ENCODE assay signal across 13 cellular contexts in genomic region chr12:70691018-70691672, GRCh38. TPM values are rescaled to one million over a fixed set of nuclear protein-coding genes. Genes with fewer than 3 reads are reported as not detected.
DNase-seq lines count a peak whose midpoint lies in the region; ATAC-seq, FAIRE-seq and TF ChIP-seq lines count a peak whose summit lies in the region.
"Had no signal": no experiment of that assay in that cellular context is flagged by ENCODE, and none has a peak within 500 bp of the region (broad histone marks: within the 10 kb centered on the region; RNA-seq: fewer than 3 reads in every experiment).

No MANE protein-coding gene starts in this region.

- no peak overlapping the region for H3K4me3 ChIP-seq in liver (ENCODE audit: low read depth in 1 of 3, low read length in 3 of 3)
- no peak overlapping the region for H3K4me3 ChIP-seq in HepG2 (replicated peaks in 1 of 3; ENCODE audit: insufficient read depth in 1 of 3, low read depth in 2 of 3, low read length in 3 of 3)
- no peak overlapping the region for H3K4me3 ChIP-seq in cardiac fibroblast (replicated peaks in 1 of 2; ENCODE audit: low read depth in 2 of 2, low read length in 2 of 2)
- H3K4me3 ChIP-seq in lower lobe of right lung = no peak overlapping the region

- 73% methylated on average over 5 of the region's 5 CpGs for WGBS in liver
- WGBS in HepG2 (ENCODE audit: low lambda C conversion rate) = 20% methylated on average over 5 of the region's 5 CpGs

- no peak overlapping the region for H3K4me2 ChIP-seq in HepG2 (ENCODE audit: low read depth, low read length)

- ATAC-seq in HepG2 (no peak), lower lobe of right lung (peak; percentile 81 to 94), HG03196 (IDR thresholded peaks at IDR 0.05; ENCODE audit: unreplicated experiment) (no peak)
- ATAC-seq in CD4-positive, alpha-beta T cell (ENCODE audit: poor library complexity) = no peak

- no peaks in the 10 kb centered on the region for H3K4me1 ChIP-seq in liver (ENCODE audit: control insufficient read depth in 4 of 4, insufficient read depth in 4 of 4, low read length in 3 of 4)
- no peaks in the 10 kb centered on the region for H3K4me1 ChIP-seq in HepG2 (ENCODE audit: insufficient read depth, low read length)
- peaks cover 8% of the 10 kb centered on the region for H3K4me1 ChIP-seq in lower lobe of right lung

- H3K36me3 ChIP-seq in liver (ENCODE audit: control insufficient read depth in 4 of 4, insufficient read depth in 3 of 4, low read depth in 1 of 4, low read length in 3 of 4) (no peaks in the 10 kb centered on the region), HepG2 (replicated peaks in 1 of 2; ENCODE audit: control insufficient read depth in 1 of 2, insufficient read depth in 2 of 2, low read length in 2 of 2) (no peaks in the 10 kb centered on the region), lower lobe of right lung (no peaks in the 10 kb centered on the region)

- no peaks in the 10 kb centered on the region for H3K36me3 Mint-ChIP-seq in CD4-positive, alpha-beta T cell (ENCODE audit: low read depth)

- no peak for TF ChIP-seq POLR2A in HepG2 (IDR thresholded peaks at IDR 0.05; ENCODE audit: insufficient read depth in 1 of 2, low read depth in 2 of 2, low read length in 2 of 2)

- POLR2A ChIA-PET in HepG2 (lab: Yijun Ruan, JAX) = no interaction called here
- POLR2A ChIA-PET in CD4-positive, alpha-beta T cell (lab: Charles Lee) = no interaction called here

- intact Hi-C loops in HepG2 (cut with micrococcal nuclease; ENCODE audit: unreplicated experiment) (no loop called here), lower lobe of right lung (cut with DNase I) (no loop called here)
- intact Hi-C loops in CD4-positive, alpha-beta T cell (cut with DNase I, micrococcal nuclease) = no loop called here

- no peaks in the 10 kb centered on the region for H3K79me2 ChIP-seq in HepG2 (ENCODE audit: insufficient read depth, low read length)

- peak in 1 of 2 donors; percentile 16 for TF ChIP-seq RAD21 in liver (IDR thresholded peaks at IDR 0.05)
- no peak for TF ChIP-seq RAD21 in HepG2 (CRISPR knock-in tag; IDR thresholded peaks at IDR 0.05)

- no peak for DNase-seq in HepG2 (ENCODE audit: low spot score)
- peak; percentile 64 to 76 for DNase-seq in cardiac fibroblast (ENCODE audit: low read depth in 2 of 2)
- DNase-seq in lower lobe of right lung = no peak
- DNase-seq in putamen (ENCODE audit: low spot score) = no peak
- DNase-seq in dedifferentiated amniotic fluid mesenchymal stem cell (ENCODE audit: extremely low spot score) = no peak
- no peak for DNase-seq in CD4-positive, alpha-beta T cell
- DNase-seq: activated CD4-positive, alpha-beta memory T cell treated with anti-CD3 and anti-CD28 coated beads, Interleukin-2, amount 10 ng/mL, durations not matched to agents 7 days and 5 days; H9; NCI-H1930; OCI-M1 had no signal

- no peaks in the 10 kb centered on the region for H3K27me3 Mint-ChIP-seq in CD4-positive, alpha-beta T cell
- H3K27me3 Mint-ChIP-seq: activated CD4-positive, alpha-beta memory T cell treated with anti-CD3 and anti-CD28 coated beads, Interleukin-2, amount 10 ng/mL, durations not matched to agents 7 days and 5 days had no signal

- TF ChIP-seq EP300 in HepG2 (IDR thresholded peaks at IDR 0.05; ENCODE audit: low read depth in 2 of 2, low read length in 2 of 2) (no peak), HepG2 (CRISPR knock-in tag; IDR thresholded peaks at IDR 0.05; ENCODE audit: borderline replicate concordance) (no peak)

- in situ Hi-C loops in HepG2 (cut with HindIII; ENCODE audit: extremely low pct_ligation_motif_present, low pct_unique_long_range_greater_than_20kb) = no loop called here

- H3K9me3 ChIP-seq in liver (ENCODE audit: control insufficient read depth in 4 of 4, low read length in 3 of 4) = no peaks in the 10 kb centered on the region
- no peaks in the 10 kb centered on the region for H3K9me3 ChIP-seq in HepG2 (ENCODE audit: low read length)
- H3K9me3 ChIP-seq in lower lobe of right lung = no peaks in the 10 kb centered on the region
- no peaks in the 10 kb centered on the region for H3K9me3 ChIP-seq in CD4-positive, alpha-beta T cell (ENCODE audit: control insufficient read depth, low read length)

- no TSS peak for BruUV-seq in HepG2 (replicated peaks; lab: Mats Ljungman, UMichigan)

- no peak for TF ChIP-seq CTCF in liver (IDR thresholded peaks at IDR 0.05; ENCODE audit: low read depth, low read length, missing input control)
- TF ChIP-seq CTCF in HepG2 (CRISPR knock-in tag; IDR thresholded peaks at IDR 0.05) = no peak
- TF ChIP-seq CTCF in cardiac fibroblast (IDR thresholded peaks at IDR 0.05; ENCODE audit: low read depth, low read length) = no peak
- TF ChIP-seq CTCF in lower lobe of right lung (IDR thresholded peaks at IDR 0.05) = no peak
- TF ChIP-seq CTCF in CD4-positive, alpha-beta T cell (IDR thresholded peaks at IDR 0.05) = no peak

- CTCF ChIA-PET in HepG2 (lab: Yijun Ruan, JAX; ENCODE audit: low intra/inter-chr PET ratio, low total read pairs) = no interaction called here
- CTCF ChIA-PET in CD4-positive, alpha-beta T cell (lab: Charles Lee) = no interaction called here

- H3K27ac ChIP-seq in liver (ENCODE audit: low read depth in 1 of 2, low read length in 2 of 2) (peak overlapping the region; percentile 16 to 59), HepG2 (ENCODE audit: extremely low read length, insufficient read depth, low read length) (no peak overlapping the region), lower lobe of right lung (no peak overlapping the region)
- no peak overlapping the region for H3K27ac ChIP-seq in CD4-positive, alpha-beta T cell (ENCODE audit: low read depth, low read length)

- H3K9ac ChIP-seq in liver (ENCODE audit: low read depth in 1 of 2, low read length in 2 of 2) = no peak overlapping the region
- no peak overlapping the region for H3K9ac ChIP-seq in HepG2 (ENCODE audit: insufficient read depth, low read depth, low read length)

- FAIRE-seq in HepG2 (lab: Jason Lieb, UNC) = no peak

- H3K4me3 Mint-ChIP-seq in CD4-positive, alpha-beta T cell = no peak overlapping the region
- H3K4me3 Mint-ChIP-seq: activated CD4-positive, alpha-beta memory T cell treated with anti-CD3 and anti-CD28 coated beads, Interleukin-2, amount 10 ng/mL, durations not matched to agents 7 days and 5 days; H9; neural crest cell had no signal

- no peaks in the 10 kb centered on the region for H3K4me1 Mint-ChIP-seq in CD4-positive, alpha-beta T cell (ENCODE audit: low read depth)
- H3K4me1 Mint-ChIP-seq: activated CD4-positive, alpha-beta memory T cell treated with anti-CD3 and anti-CD28 coated beads, Interleukin-2, amount 10 ng/mL, durations not matched to agents 7 days and 5 days had no signal

- no peaks in the 10 kb centered on the region for H4K20me1 ChIP-seq in HepG2 (ENCODE audit: insufficient read depth, low read length)

- no peak overlapping the region for H3K27ac Mint-ChIP-seq in CD4-positive, alpha-beta T cell
- H3K27ac Mint-ChIP-seq: activated CD4-positive, alpha-beta memory T cell treated with anti-CD3 and anti-CD28 coated beads, Interleukin-2, amount 10 ng/mL, durations not matched to agents 7 days and 5 days; H9 had no signal

- no peaks in the 10 kb centered on the region for H3K9me3 Mint-ChIP-seq in CD4-positive, alpha-beta T cell
- H3K9me3 Mint-ChIP-seq: activated CD4-positive, alpha-beta memory T cell treated with anti-CD3 and anti-CD28 coated beads, Interleukin-2, amount 10 ng/mL, durations not matched to agents 7 days and 5 days; H9; neural crest cell had no signal

- H2AFZ ChIP-seq in HepG2 (ENCODE audit: low read length) = no peak overlapping the region

- peaks cover 0 to 2% (median 0%) of the 10 kb centered on the region in 4 donors for H3K27me3 ChIP-seq in liver (ENCODE audit: control insufficient read depth in 4 of 4, insufficient read depth in 4 of 4, low read length in 3 of 4)
- no peaks in the 10 kb centered on the region; a peak in 1 of 5 replicates for H3K27me3 ChIP-seq in HepG2 (ENCODE audit: control insufficient read depth in 1 of 2, insufficient read depth in 2 of 2, low read length in 2 of 2)
- no peaks in the 10 kb centered on the region for H3K27me3 ChIP-seq in lower lobe of right lung (ENCODE audit: low read depth)
- no peaks in the 10 kb centered on the region for H3K27me3 ChIP-seq in CD4-positive, alpha-beta T cell (ENCODE audit: control insufficient read depth, insufficient read depth, low read length)

TF ChIP-seq in liver, 16 proteins besides CTCF, POLR2A, EP300 and RAD21 (continues in another document):
- TF ChIP-seq NR2F2 (IDR thresholded peaks at IDR 0.05) = peak; percentile 90
- TF ChIP-seq SP1 (IDR thresholded peaks at IDR 0.05) = peak; percentile 66
- peak; percentile 82 to 85 for TF ChIP-seq JUND (IDR thresholded peaks at IDR 0.05)

TF ChIP-seq in HepG2, 621 proteins besides CTCF, POLR2A, EP300 and RAD21 (continues in another document):
- TF ChIP-seq TAF15 (IDR thresholded peaks at IDR 0.05; ENCODE audit: low read depth, low read length, poor library complexity, severe bottlenecking) (no peak), CHD4 (IDR thresholded peaks at IDR 0.05; ENCODE audit: borderline replicate concordance, low read length) (no peak)

RNA-seq across cellular contexts. Expression of gene PTPRB, which starts 53.9 kb away (rescaled TPM):
- total RNA-seq in liver = 10 to 100 TPM in 1 of 2 donors, 1 to 10 TPM in 1; 9.0 to 64.9 TPM
- polyA plus RNA-seq in liver = 1 to 10 TPM; 6.3 to 7.8 TPM
- total RNA-seq in HepG2 (2016; rRNA removed; fragmentation: Illumina TruSeq; extraction: Trizol) = 0.02 TPM in 1 of 2 replicates, not detected in the other
- total RNA-seq in HepG2 (2016; cell fraction: cytosol; rRNA removed; fragmentation: Illumina TruSeq; extraction: Trizol; ENCODE audit: low read depth) = not detected in 2 replicates
- total RNA-seq in HepG2 (2016; cell fraction: insoluble cytoplasmic fraction; rRNA removed; fragmentation: Illumina TruSeq; extraction: Trizol) = under 0.01 TPM in 1 of 2 replicates, not detected in the other
- total RNA-seq in HepG2 (2016; cell fraction: membrane; rRNA removed; fragmentation: Illumina TruSeq; extraction: Trizol) = not detected in 2 replicates
- total RNA-seq in HepG2 (2016; cell fraction: nucleus; rRNA removed; fragmentation: Illumina TruSeq; extraction: Trizol) = not detected in 2 replicates
- 0.05 and 0.07 TPM in 2 replicates for polyA plus RNA-seq in HepG2 (2011; rRNA removed)
- 0.03 and 0.04 TPM in 2 replicates for polyA plus RNA-seq in HepG2 (2011; cell fraction: cytosol; rRNA removed)
- polyA plus RNA-seq in HepG2 (2011; cell fraction: nucleus; rRNA removed) = 0.05 and 0.12 TPM in 2 replicates
- 0.16 and 0.24 TPM in 2 replicates for polyA plus RNA-seq in HepG2 (2012)
- polyA plus RNA-seq in HepG2 (2016; cell fraction: cytosol; fragmentation: Illumina TruSeq; extraction: Trizol; ENCODE audit: low read depth) = not detected in 2 replicates
- 0.02 TPM in 1 of 2 replicates, not detected in the other for polyA plus RNA-seq in HepG2 (2016; cell fraction: insoluble cytoplasmic fraction; fragmentation: Illumina TruSeq; extraction: Trizol; ENCODE audit: low read depth)
- not detected in 2 replicates for polyA plus RNA-seq in HepG2 (2016; cell fraction: membrane; fragmentation: Illumina TruSeq; extraction: Trizol; ENCODE audit: low read depth)
- polyA plus RNA-seq in HepG2 (2016; cell fraction: nucleus; fragmentation: Illumina TruSeq; extraction: Trizol; ENCODE audit: insufficient read depth, low read depth) = not detected in 2 replicates
- 0.24 and 2.9 TPM in 2 replicates for polyA minus RNA-seq in HepG2 (2011; rRNA and poly(A)+ RNA removed; ENCODE audit: low replicate concordance)
- polyA minus RNA-seq in HepG2 (2011; cell fraction: cytosol; rRNA and poly(A)+ RNA removed) = 0.10 TPM in 1 of 2 replicates, not detected in the other
- polyA minus RNA-seq in HepG2 (2011; cell fraction: nucleus; rRNA and poly(A)+ RNA removed) = 0.39 and 0.75 TPM in 2 replicates
- 91.4 TPM for total RNA-seq in lower lobe of right lung
- not detected for total RNA-seq in CD4-positive, alpha-beta T cell
- total RNA-seq: activated CD4-positive, alpha-beta memory T cell treated with anti-CD3 and anti-CD28 coated beads, Interleukin-2, amount 10 ng/mL, durations not matched to agents 7 days and 5 days had no signal

Comparison
In these comparisons a context has a peak if more than half of its experiments do, and no peak if none do; other contexts are left out.
1. H3K27ac ChIP-seq: peak in liver (2 of 2); none in HepG2 (single experiment), lower lobe of right lung (single experiment) and CD4-positive, alpha-beta T cell (single experiment).
2. RNA of gene PTPRB, which starts 53.9 kb away (total RNA-seq): 91.4 TPM in lower lobe of right lung (single experiment) and 9.0 to 64.9 TPM in liver; not detected in CD4-positive, alpha-beta T cell and under 0.01 to 0.02 TPM in HepG2; every median in the first group is over 4 times any median in the second.
3. ATAC-seq: peak in lower lobe of right lung (2 of 2); none in HepG2 (single experiment), HG03196 (single experiment) and CD4-positive, alpha-beta T cell (single experiment).
4. DNase-seq: peak in cardiac fibroblast (2 of 2); none in HepG2 (single experiment), lower lobe of right lung (single experiment), putamen (single experiment), dedifferentiated amniotic fluid mesenchymal stem cell (single experiment) and CD4-positive, alpha-beta T cell (0 of 10).